1 cellular context compared by ENCODE assay signal in genomic region chr2:172555522-172556283, GRCh38.
A peak's percentile ranks its signal among the peaks of the same experiment; 100 is the strongest.
TF ChIP-seq lines count a peak whose summit lies in the region.

Gene PDK1, plus strand, starts transcription at chr2:172556090. Its CDS starts 61 bp downstream, at chr2:172556151.

TF ChIP-seq in HepG2, 621 proteins besides CTCF, POLR2A, EP300 and RAD21 (continued from another document and continues in another):
- TF ChIP-seq TFE3 (CRISPR knock-in tag; IDR thresholded peaks at IDR 0.05) (peak; percentile 15; the same call in 1 of the 2 replicates), ZNF142 (CRISPR knock-in tag; IDR thresholded peaks at IDR 0.05) (peak; percentile 13; the same call in 1 of the 2 replicates), EHMT2 (IDR thresholded peaks at IDR 0.05; ENCODE audit: borderline replicate concordance, low read depth, low read length) (no peak), MED8 (CRISPR knock-in tag; IDR thresholded peaks at IDR 0.05; ENCODE audit: insufficient replicate concordance) (no peak), TARDBP (CRISPR knock-in tag; IDR thresholded peaks at IDR 0.05) (peak; percentile 84; the same call in 1 of the 2 replicates), CBFB (CRISPR knock-in tag; IDR thresholded peaks at IDR 0.05) (peak; percentile 70), LBX2 (CRISPR knock-in tag; IDR thresholded peaks at IDR 0.05; ENCODE audit: borderline replicate concordance) (no peak), SMC3 (IDR thresholded peaks at IDR 0.05; ENCODE audit: low read length) (no peak), ZNF160 (CRISPR knock-in tag; IDR thresholded peaks at IDR 0.05) (peak; percentile 92), RBM39 (IDR thresholded peaks at IDR 0.05; ENCODE audit: low read depth, low read length, poor library complexity, severe bottlenecking) (peak; percentile 81), NR2F2 (IDR thresholded peaks at IDR 0.05; ENCODE audit: borderline replicate concordance, low read depth) (0 out of 2 replicates have a peak, but pooled peaks have one; percentile 39), MXD4 (CRISPR knock-in tag; IDR thresholded peaks at IDR 0.05) (peak; percentile 42; the same call in 1 of the 2 replicates), NFAT5 (CRISPR knock-in tag; IDR thresholded peaks at IDR 0.05) (no peak), EED (CRISPR knock-in tag; IDR thresholded peaks at IDR 0.05) (peak; percentile 90; the same call in 1 of the 2 replicates), MNT (IDR thresholded peaks at IDR 0.05) (peak; percentile 15; the same call in 1 of the 2 replicates), ZNF362 (CRISPR knock-in tag; IDR thresholded peaks at IDR 0.05; ENCODE audit: borderline replicate concordance) (peak; percentile 12; the same call in 1 of the 2 replicates), ELF1 (CRISPR knock-in tag; IDR thresholded peaks at IDR 0.05) (peak; percentile 55; the same call in 1 of the 2 replicates), TBX2 (CRISPR knock-in tag; IDR thresholded peaks at IDR 0.05; ENCODE audit: borderline replicate concordance) (peak; percentile 94), ZNF709 (CRISPR knock-in tag; IDR thresholded peaks at IDR 0.05) (peak; percentile 75; the same call in 1 of the 2 replicates), ZNF253 (CRISPR knock-in tag; IDR thresholded peaks at IDR 0.05; ENCODE audit: borderline replicate concordance) (peak; percentile 52; the same call in 1 of the 2 replicates), DRAP1 (CRISPR knock-in tag; IDR thresholded peaks at IDR 0.05) (peak; percentile 53), XBP1 (CRISPR knock-in tag; IDR thresholded peaks at IDR 0.05) (no peak), NFE2 (CRISPR knock-in tag; IDR thresholded peaks at IDR 0.05) (no peak; the same call in 1 of the 2 replicates), STAG1 (CRISPR knock-in tag; IDR thresholded peaks at IDR 0.05) (0 out of 2 replicates have a peak, but pooled peaks have one; percentile 14), HNRNPK (IDR thresholded peaks at IDR 0.05; ENCODE audit: low read depth, low read length, poor library complexity, severe bottlenecking) (peak; percentile 85), MLLT10 (CRISPR knock-in tag; IDR thresholded peaks at IDR 0.05) (no peak), DMAP1 (CRISPR knock-in tag; IDR thresholded peaks at IDR 0.05) (peak; percentile 89), ZNF646 (CRISPR knock-in tag; IDR thresholded peaks at IDR 0.05) (no peak), NPAS2 (CRISPR knock-in tag; IDR thresholded peaks at IDR 0.05; ENCODE audit: borderline replicate concordance) (no peak), ZNF678 (CRISPR knock-in tag; IDR thresholded peaks at IDR 0.05) (peak; percentile 85), KLF9 (CRISPR knock-in tag; IDR thresholded peaks at IDR 0.05; ENCODE audit: low read depth) (no peak), SNAPC2 (CRISPR knock-in tag; IDR thresholded peaks at IDR 0.05) (peak; percentile 97), ZNF615 (CRISPR knock-in tag; IDR thresholded peaks at IDR 0.05; ENCODE audit: borderline replicate concordance) (no peak), TAF15 (IDR thresholded peaks at IDR 0.05; ENCODE audit: low read depth, low read length, poor library complexity, severe bottlenecking) (no peak)
